In genomic region chr10:87531908-87532622, GRCh38 we compare ENCODE assay signal across 16 cellular contexts. TPM values are rescaled to one million over a fixed set of nuclear protein-coding genes. Genes with fewer than 3 reads are reported as not detected.
DNase-seq lines count a peak whose midpoint lies in the region; ATAC-seq, FAIRE-seq and TF ChIP-seq lines count a peak whose summit lies in the region.
"Had no signal": no experiment of that assay in that cellular context is flagged by ENCODE, and none has a peak within 500 bp of the region (broad histone marks: within the 10 kb centered on the region; RNA-seq: fewer than 3 reads in every experiment).

No MANE protein-coding gene starts in this region.

- no peak overlapping the region for H3K4me3 Mint-ChIP-seq in mesothelial cell of epicardium
- H3K4me3 Mint-ChIP-seq: activated CD4-positive, alpha-beta T cell treated with anti-CD3 and anti-CD28 coated beads for 36 hours; neural crest cell had no signal

- 46 to 65% methylated on average over 4 of the region's 4 CpGs for WGBS in sigmoid colon, 2 donors

- H3K27me3 ChIP-seq in ascending aorta (no peaks in the 10 kb centered on the region), sigmoid colon (no peaks in the 10 kb centered on the region)

- H3K27ac ChIP-seq in ascending aorta (peak overlapping the region; percentile 59 to 61), sigmoid colon (peak overlapping the region in 3 of 4 donors; percentile 35 to 71 (median 54))
- H3K27ac ChIP-seq: C4-2B had no signal

- H3K9me3 Mint-ChIP-seq in mesothelial cell of epicardium = peaks cover 22% of the 10 kb centered on the region

- peaks cover 46% of the 10 kb centered on the region for H3K36me3 Mint-ChIP-seq in mesothelial cell of epicardium

- no peak for TF ChIP-seq EP300 in sigmoid colon (IDR thresholded peaks at IDR 0.05)

- H3K9me3 ChIP-seq in ascending aorta (peaks cover 0 to 8% of the 10 kb centered on the region in 2 donors), sigmoid colon (peaks cover 0 to 5% (median 0%) of the 10 kb centered on the region in 4 donors)
- H3K9me3 ChIP-seq: HAP-1 had no signal

- H3K4me1 ChIP-seq in ascending aorta (peaks cover 0 to 6% of the 10 kb centered on the region in 2 donors), sigmoid colon (no peaks in the 10 kb centered on the region)

- ATAC-seq in Right ventricle myocardium superior (ENCODE audit: poor library complexity) = peak; percentile 78
- ATAC-seq: activated CD4-positive, alpha-beta T cell treated with anti-CD3 and anti-CD28 coated beads for 36 hours; stimulated activated naive CD8-positive, alpha-beta T cell treated with anti-CD3 and anti-CD28 coated beads, Interleukin-15, Interleukin-2, amounts not matched to agents 100 U/mL and 50 U/mL, for 24 hours had no signal

- TF ChIP-seq CTCF in ascending aorta (IDR thresholded peaks at IDR 0.05) (no peak), sigmoid colon (IDR thresholded peaks at IDR 0.05) (no peak), D721Med (IDR thresholded peaks at IDR 0.05; ENCODE audit: insufficient read depth, missing control alignments) (no peak), mesothelial cell of epicardium (IDR thresholded peaks at IDR 0.05; ENCODE audit: unreplicated experiment) (no peak)

- FAIRE-seq in H54 (lab: Jason Lieb, UNC) = peak; percentile 87
- no peak for FAIRE-seq in D721Med (lab: Jason Lieb, UNC)

- intact Hi-C loops in ascending aorta (cut with DNase I) (no loop called here), Right ventricle myocardium superior (cut with DNase I) (loop anchor here (10.0 kb wide), 2 partner anchors 123 to 203 kb away; partner anchors contain the start of gene PAPSS2), sigmoid colon (cut with DNase I) (loop anchor here (10.0 kb wide), 1 partner anchor 203 kb away; no protein-coding TSS in a partner anchor)

- peaks cover 5% of the 10 kb centered on the region for H3K4me1 Mint-ChIP-seq in mesothelial cell of epicardium
- H3K4me1 Mint-ChIP-seq: neural crest cell had no signal

- no peak overlapping the region for H3K27ac Mint-ChIP-seq in mesothelial cell of epicardium
- H3K27ac Mint-ChIP-seq: activated CD4-positive, alpha-beta T cell treated with anti-CD3 and anti-CD28 coated beads for 36 hours had no signal

- H3K4me3 ChIP-seq in ascending aorta (peak overlapping the region in 1 of 2 donors; percentile 7), sigmoid colon (no peak overlapping the region)
- H3K4me3 ChIP-seq: HAP-1 had no signal

- H3K36me3 ChIP-seq in ascending aorta = peaks cover 7 to 13% of the 10 kb centered on the region in 2 donors
- H3K36me3 ChIP-seq in sigmoid colon = peaks cover 4 to 18% (median 11%) of the 10 kb centered on the region in 4 donors

- H3K27me3 Mint-ChIP-seq in mesothelial cell of epicardium (ENCODE audit: low read depth) = no peaks in the 10 kb centered on the region
- H3K27me3 Mint-ChIP-seq: activated CD4-positive, alpha-beta T cell treated with anti-CD3 and anti-CD28 coated beads for 36 hours had no signal

- TF ChIP-seq POLR2A in H54 (IDR thresholded peaks at IDR 0.05; ENCODE audit: low read depth, low read length) = no peak
- no peak for TF ChIP-seq POLR2A in sigmoid colon (IDR thresholded peaks at IDR 0.05)

- no peak for DNase-seq in H54 (ENCODE audit: insufficient read length, low spot score)
- DNase-seq in ascending aorta (ENCODE audit: low spot score in 2 of 2) = no peak
- DNase-seq in Right ventricle myocardium superior = no peak
- DNase-seq in sigmoid colon = peak; percentile 75
- no peak for DNase-seq in D721Med (ENCODE audit: insufficient read length, low spot score)
- DNase-seq in activated naive CD4-positive, alpha-beta T cell treated with anti-CD3 and anti-CD28 coated beads, Interleukin-2, amount 50 U/mL, for 16 hours = no peak
- no peak for DNase-seq in A172 (ENCODE audit: low spot score)
- no peak for DNase-seq in mesothelial cell of epicardium (ENCODE audit: low spot score in 2 of 2, unreplicated experiment in 2 of 2)
- DNase-seq: activated CD4-positive, alpha-beta T cell treated with anti-CD3 and anti-CD28 coated beads for 36 hours; activated gamma-delta T cell; NCI-H345; stimulated activated CD4-positive, alpha-beta T cell treated with anti-CD3 and anti-CD28 coated beads, Interleukin-2, amount 100 ng/mL, for 24 hours; stimulated activated naive CD8-positive, alpha-beta T cell treated with anti-CD3 and anti-CD28 coated beads, Interleukin-15, Interleukin-2, amounts not matched to agents 100 U/mL and 50 U/mL, for 24 hours had no signal

RNA-seq across cellular contexts. Expression of gene MINPP1, which starts 27.4 kb away (rescaled TPM):
- total RNA-seq in ascending aorta = 14.3 TPM
- 5.5 TPM for total RNA-seq in Right ventricle myocardium superior
- 10 to 100 TPM in 3 of 4 donors, 1 to 10 TPM in 1; 9.2 to 20.9 (median 11.0) TPM for total RNA-seq in sigmoid colon
- polyA plus RNA-seq in sigmoid colon = 10 to 100 TPM in 2 of 3 donors, 1 to 10 TPM in 1; 4.2 to 15.1 (median 14.1) TPM
- total RNA-seq in A172 (2014; rRNA removed; shearing (Covaris generic)) = 42.9 and 49.1 TPM in 2 replicates
- 22.1 to 23.3 TPM (median 23.2 TPM) in 3 replicates for total RNA-seq in mesothelial cell of epicardium
